In genomic region chr6:158439255-158439654, GRCh38 we compare ENCODE assay signal across 10 cellular contexts.
DNase-seq lines count a peak whose midpoint lies in the region; ATAC-seq, FAIRE-seq and TF ChIP-seq lines count a peak whose summit lies in the region.
"Had no signal": no experiment of that assay in that cellular context is flagged by ENCODE, and none has a peak within 500 bp of the region (broad histone marks: within the 10 kb centered on the region; RNA-seq: fewer than 3 reads in every experiment).

No MANE protein-coding gene starts in this region.

- H3K9me3 ChIP-seq in OCI-LY7 (ENCODE audit: low read length), result no peaks in the 10 kb centered on the region

- peak; percentile 80 for ATAC-seq in HG03097 (IDR thresholded peaks at IDR 0.05; ENCODE audit: low FRiP score, unreplicated experiment)

- POLR2A ChIA-PET in OCI-LY7 (lab: Charles Lee), result interaction anchor here (0.6 to 1.1 kb wide), 2 partner anchors 17 to 34 kb away, joined by 3 read pairs; no protein-coding TSS in a partner anchor
- POLR2A ChIA-PET in activated CD4-positive, alpha-beta memory T cell treated with anti-CD3 and anti-CD28 coated beads for 36 hours (lab: Charles Lee), result interaction anchor here (0.6 kb wide), 1 partner anchor 45 kb away, joined by 4 read pairs; no protein-coding TSS in a partner anchor

- no TSS peak for BruUV-seq in OCI-LY7 (replicated peaks; lab: Mats Ljungman, UMichigan)

- H4K20me1 ChIP-seq in OCI-LY7 (ENCODE audit: insufficient read depth, low read length), result no peaks in the 10 kb centered on the region

- H3K36me3 ChIP-seq in OCI-LY7 (ENCODE audit: insufficient read depth, low read length), result no peaks in the 10 kb centered on the region

- no peaks in the 10 kb centered on the region for H3K27me3 Mint-ChIP-seq in activated CD4-positive, alpha-beta memory T cell treated with anti-CD3 and anti-CD28 coated beads for 36 hours
- no peaks in the 10 kb centered on the region for H3K27me3 Mint-ChIP-seq in chondrocyte (ENCODE audit: low read depth)

- TF ChIP-seq POLR2A in GM12892 (IDR thresholded peaks at IDR 0.05; ENCODE audit: low read depth, low read length), result no peak

- FAIRE-seq in GM12892 (lab: Jason Lieb, UNC), result peak; percentile 79
- FAIRE-seq: H1 had no signal

- no peak overlapping the region for H3K4me3 ChIP-seq in OCI-LY7 (ENCODE audit: low read depth, low read length, poor library complexity, severe bottlenecking)

- H3K79me2 ChIP-seq in OCI-LY7 (ENCODE audit: insufficient read depth, low read depth, low read length), result no peaks in the 10 kb centered on the region

- H3K9me3 Mint-ChIP-seq in activated CD4-positive, alpha-beta memory T cell treated with anti-CD3 and anti-CD28 coated beads for 36 hours, result no peaks in the 10 kb centered on the region
- H3K9me3 Mint-ChIP-seq in chondrocyte (ENCODE audit: low read depth), result no peaks in the 10 kb centered on the region
- H3K9me3 Mint-ChIP-seq: neural crest cell had no signal

- intact Hi-C loops in OCI-LY7 (cut with micrococcal nuclease; ENCODE audit: unreplicated experiment), result no loop called here
- intact Hi-C loops in activated CD4-positive, alpha-beta memory T cell treated with anti-CD3 and anti-CD28 coated beads for 36 hours (cut with micrococcal nuclease), result no loop called here

- CTCF ChIA-PET in OCI-LY7 (lab: Charles Lee; ENCODE audit: unreplicated experiment), result no interaction called here
- CTCF ChIA-PET in activated CD4-positive, alpha-beta memory T cell treated with anti-CD3 and anti-CD28 coated beads for 36 hours (lab: Charles Lee), result no interaction called here

- no peaks in the 10 kb centered on the region for H3K4me1 Mint-ChIP-seq in activated CD4-positive, alpha-beta memory T cell treated with anti-CD3 and anti-CD28 coated beads for 36 hours (ENCODE audit: low read depth)
- peaks cover 4% of the 10 kb centered on the region for H3K4me1 Mint-ChIP-seq in chondrocyte (ENCODE audit: low read depth)

- H3K9me2 ChIP-seq in OCI-LY7 (ENCODE audit: insufficient read depth, low read length), result no peaks in the 10 kb centered on the region

- H3K4me1 ChIP-seq in OCI-LY7 (ENCODE audit: insufficient read depth, low read length, poor library complexity, severe bottlenecking), result peaks cover 10% of the 10 kb centered on the region

- no peak overlapping the region for H3K27ac ChIP-seq in OCI-LY7 (ENCODE audit: low read depth, low read length, poor library complexity, severe bottlenecking)

- DNase-seq in GM12892 (ENCODE audit: insufficient read length) (peak; percentile 43), GM20000 (ENCODE audit: low spot score) (peak; percentile 86), OCI-LY7 (ENCODE audit: low spot score) (peak; percentile 69), chondrocyte (ENCODE audit: low spot score) (no peak), NCI-H446 treated with DMSO at 0.1 percent for 48 hours (lab: John Stamatoyannopoulos, UW) (no peak)
- no peak for DNase-seq in activated CD4-positive, alpha-beta memory T cell treated with anti-CD3 and anti-CD28 coated beads for 36 hours
- no peak for DNase-seq in activated naive CD4-positive, alpha-beta T cell (lab: John Stamatoyannopoulos, UW)

- H3K4me3 Mint-ChIP-seq in activated CD4-positive, alpha-beta memory T cell treated with anti-CD3 and anti-CD28 coated beads for 36 hours, result no peak overlapping the region
- no peak overlapping the region for H3K4me3 Mint-ChIP-seq in chondrocyte (ENCODE audit: unreplicated experiment)
- H3K4me3 Mint-ChIP-seq: neural crest cell had no signal

- no peak overlapping the region for H3K4me2 ChIP-seq in OCI-LY7 (ENCODE audit: low read length)

- H3K36me3 Mint-ChIP-seq in activated CD4-positive, alpha-beta memory T cell treated with anti-CD3 and anti-CD28 coated beads for 36 hours, result peaks cover 9% of the 10 kb centered on the region
- peaks cover 10% of the 10 kb centered on the region for H3K36me3 Mint-ChIP-seq in chondrocyte (ENCODE audit: low read depth)

- H2AFZ ChIP-seq in OCI-LY7 (ENCODE audit: low read length), result no peak overlapping the region

- TF ChIP-seq CTCF in GM20000 (IDR thresholded peaks at IDR 0.05; ENCODE audit: extremely low read depth, missing control alignments) (no peak), OCI-LY7 (conservative IDR thresholded peaks at IDR 0.05; ENCODE audit: low read length) (no peak), chondrocyte (IDR thresholded peaks at IDR 0.05) (no peak)

- no peak overlapping the region for H3K27ac Mint-ChIP-seq in activated CD4-positive, alpha-beta memory T cell treated with anti-CD3 and anti-CD28 coated beads for 36 hours
- H3K27ac Mint-ChIP-seq in chondrocyte (ENCODE audit: unreplicated experiment), result no peak overlapping the region

Comparison
In these comparisons a context has a peak if more than half of its experiments do, and no peak if none do; other contexts are left out.
1. DNase-seq: peak in GM12892 (single experiment), GM20000 (single experiment) and OCI-LY7 (single experiment); none in activated CD4-positive, alpha-beta memory T cell treated with anti-CD3 and anti-CD28 coated beads for 36 hours (single experiment), chondrocyte (single experiment), NCI-H446 treated with DMSO at 0.1 percent for 48 hours (single experiment) and activated naive CD4-positive, alpha-beta T cell (0 of 4).